ENCODE assay signal across 1 cellular context in the genomic region with DNA sequence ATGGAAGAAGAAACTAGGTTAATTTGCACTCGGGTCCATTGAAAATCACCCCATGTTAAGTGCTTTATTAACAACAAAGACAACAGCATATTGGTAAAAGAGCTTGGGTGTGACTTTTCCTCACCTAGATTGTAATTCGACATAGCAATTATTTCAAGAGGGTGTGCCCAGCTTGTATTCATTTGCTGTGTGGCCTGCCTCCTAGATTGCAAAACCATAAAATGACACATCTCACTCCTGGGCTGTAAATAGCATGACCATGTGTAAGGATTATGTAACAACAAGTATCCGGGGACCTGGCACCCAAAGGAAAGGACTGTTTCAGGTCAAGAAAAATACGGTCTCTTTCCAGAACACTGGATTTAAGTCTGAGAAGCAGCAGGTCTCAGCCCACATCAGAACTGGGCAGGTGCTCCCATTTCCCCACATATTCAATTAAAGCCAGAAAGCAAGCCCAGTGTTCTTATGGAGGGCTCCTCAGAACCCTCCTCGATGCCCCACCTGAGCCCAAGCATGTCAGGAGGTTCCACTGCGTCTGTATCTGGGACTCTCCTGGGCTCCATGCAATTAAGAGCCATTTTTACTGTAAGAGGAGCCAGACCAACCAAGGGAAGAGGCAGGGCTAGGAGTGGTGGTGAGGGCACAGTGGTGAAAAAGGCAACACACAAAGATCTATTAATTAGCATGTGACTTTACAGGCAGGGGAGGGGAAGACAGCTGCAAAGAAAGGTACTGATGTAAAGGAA.
A peak's percentile ranks its signal among the peaks of the same experiment; 100 is the strongest.
TF ChIP-seq lines count a peak whose summit lies in the region.

No MANE protein-coding gene starts in this region.

TF ChIP-seq in HEK293, 187 proteins besides CTCF, POLR2A, EP300 and RAD21 (continued from another document):
- TF ChIP-seq, protein P1, sequence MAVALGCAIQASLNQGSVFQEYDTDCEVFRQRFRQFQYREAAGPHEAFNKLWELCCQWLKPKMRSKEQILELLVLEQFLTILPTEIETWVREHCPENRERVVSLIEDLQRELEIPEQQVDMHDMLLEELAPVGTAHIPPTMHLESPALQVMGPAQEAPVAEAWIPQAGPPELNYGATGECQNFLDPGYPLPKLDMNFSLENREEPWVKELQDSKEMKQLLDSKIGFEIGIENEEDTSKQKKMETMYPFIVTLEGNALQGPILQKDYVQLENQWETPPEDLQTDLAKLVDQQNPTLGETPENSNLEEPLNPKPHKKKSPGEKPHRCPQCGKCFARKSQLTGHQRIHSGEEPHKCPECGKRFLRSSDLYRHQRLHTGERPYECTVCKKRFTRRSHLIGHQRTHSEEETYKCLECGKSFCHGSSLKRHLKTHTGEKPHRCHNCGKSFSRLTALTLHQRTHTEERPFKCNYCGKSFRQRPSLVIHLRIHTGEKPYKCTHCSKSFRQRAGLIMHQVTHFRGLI (tag by site-specific recombination; IDR thresholded peaks at IDR 0.05) = 0 out of 2 replicates have a peak, but pooled peaks have one; percentile 21
- TF ChIP-seq ZNF510 (tag by site-specific recombination; IDR thresholded peaks at IDR 0.05; ENCODE audit: insufficient replicate concordance) (no peak), SCRT1 (tag by site-specific recombination; IDR thresholded peaks at IDR 0.05; ENCODE audit: borderline replicate concordance) (no peak), GLIS1 (tag by site-specific recombination; IDR thresholded peaks at IDR 0.05) (peak; percentile 55), WT1 (tag by site-specific recombination; IDR thresholded peaks at IDR 0.05) (0 out of 2 replicates have a peak, but pooled peaks have one; percentile 22), ZNF155 (tag by site-specific recombination; IDR thresholded peaks at IDR 0.05) (no peak), MYNN (tag by site-specific recombination; IDR thresholded peaks at IDR 0.05; ENCODE audit: borderline replicate concordance) (no peak), KLF1 (tag by site-specific recombination; IDR thresholded peaks at IDR 0.05) (peak; percentile 81), SCRT2 (tag by site-specific recombination; IDR thresholded peaks at IDR 0.05) (0 out of 2 replicates have a peak, but pooled peaks have one; percentile 19), ZNF132 (tag by site-specific recombination; IDR thresholded peaks at IDR 0.05; ENCODE audit: borderline replicate concordance) (no peak), ZNF660 (tag by site-specific recombination; IDR thresholded peaks at IDR 0.05) (no peak), KLF9 (tag by site-specific recombination; IDR thresholded peaks at IDR 0.05; ENCODE audit: low read depth) (peak; percentile 54)
- TF ChIP-seq, protein P2, sequence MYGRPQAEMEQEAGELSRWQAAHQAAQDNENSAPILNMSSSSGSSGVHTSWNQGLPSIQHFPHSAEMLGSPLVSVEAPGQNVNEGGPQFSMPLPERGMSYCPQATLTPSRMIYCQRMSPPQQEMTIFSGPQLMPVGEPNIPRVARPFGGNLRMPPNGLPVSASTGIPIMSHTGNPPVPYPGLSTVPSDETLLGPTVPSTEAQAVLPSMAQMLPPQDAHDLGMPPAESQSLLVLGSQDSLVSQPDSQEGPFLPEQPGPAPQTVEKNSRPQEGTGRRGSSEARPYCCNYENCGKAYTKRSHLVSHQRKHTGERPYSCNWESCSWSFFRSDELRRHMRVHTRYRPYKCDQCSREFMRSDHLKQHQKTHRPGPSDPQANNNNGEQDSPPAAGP (tag by site-specific recombination; IDR thresholded peaks at IDR 0.05) = peak; percentile 22; the same call in 1 of the 2 replicates
- TF ChIP-seq, protein P3, sequence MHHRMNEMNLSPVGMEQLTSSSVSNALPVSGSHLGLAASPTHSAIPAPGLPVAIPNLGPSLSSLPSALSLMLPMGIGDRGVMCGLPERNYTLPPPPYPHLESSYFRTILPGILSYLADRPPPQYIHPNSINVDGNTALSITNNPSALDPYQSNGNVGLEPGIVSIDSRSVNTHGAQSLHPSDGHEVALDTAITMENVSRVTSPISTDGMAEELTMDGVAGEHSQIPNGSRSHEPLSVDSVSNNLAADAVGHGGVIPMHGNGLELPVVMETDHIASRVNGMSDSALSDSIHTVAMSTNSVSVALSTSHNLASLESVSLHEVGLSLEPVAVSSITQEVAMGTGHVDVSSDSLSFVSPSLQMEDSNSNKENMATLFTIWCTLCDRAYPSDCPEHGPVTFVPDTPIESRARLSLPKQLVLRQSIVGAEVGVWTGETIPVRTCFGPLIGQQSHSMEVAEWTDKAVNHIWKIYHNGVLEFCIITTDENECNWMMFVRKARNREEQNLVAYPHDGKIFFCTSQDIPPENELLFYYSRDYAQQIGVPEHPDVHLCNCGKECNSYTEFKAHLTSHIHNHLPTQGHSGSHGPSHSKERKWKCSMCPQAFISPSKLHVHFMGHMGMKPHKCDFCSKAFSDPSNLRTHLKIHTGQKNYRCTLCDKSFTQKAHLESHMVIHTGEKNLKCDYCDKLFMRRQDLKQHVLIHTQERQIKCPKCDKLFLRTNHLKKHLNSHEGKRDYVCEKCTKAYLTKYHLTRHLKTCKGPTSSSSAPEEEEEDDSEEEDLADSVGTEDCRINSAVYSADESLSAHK (tag by site-specific recombination; IDR thresholded peaks at IDR 0.05) = no peak
- TF ChIP-seq, protein P4, sequence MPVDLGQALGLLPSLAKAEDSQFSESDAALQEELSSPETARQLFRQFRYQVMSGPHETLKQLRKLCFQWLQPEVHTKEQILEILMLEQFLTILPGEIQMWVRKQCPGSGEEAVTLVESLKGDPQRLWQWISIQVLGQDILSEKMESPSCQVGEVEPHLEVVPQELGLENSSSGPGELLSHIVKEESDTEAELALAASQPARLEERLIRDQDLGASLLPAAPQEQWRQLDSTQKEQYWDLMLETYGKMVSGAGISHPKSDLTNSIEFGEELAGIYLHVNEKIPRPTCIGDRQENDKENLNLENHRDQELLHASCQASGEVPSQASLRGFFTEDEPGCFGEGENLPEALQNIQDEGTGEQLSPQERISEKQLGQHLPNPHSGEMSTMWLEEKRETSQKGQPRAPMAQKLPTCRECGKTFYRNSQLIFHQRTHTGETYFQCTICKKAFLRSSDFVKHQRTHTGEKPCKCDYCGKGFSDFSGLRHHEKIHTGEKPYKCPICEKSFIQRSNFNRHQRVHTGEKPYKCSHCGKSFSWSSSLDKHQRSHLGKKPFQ (tag by site-specific recombination; IDR thresholded peaks at IDR 0.05) = no peak
- TF ChIP-seq, protein P5, sequence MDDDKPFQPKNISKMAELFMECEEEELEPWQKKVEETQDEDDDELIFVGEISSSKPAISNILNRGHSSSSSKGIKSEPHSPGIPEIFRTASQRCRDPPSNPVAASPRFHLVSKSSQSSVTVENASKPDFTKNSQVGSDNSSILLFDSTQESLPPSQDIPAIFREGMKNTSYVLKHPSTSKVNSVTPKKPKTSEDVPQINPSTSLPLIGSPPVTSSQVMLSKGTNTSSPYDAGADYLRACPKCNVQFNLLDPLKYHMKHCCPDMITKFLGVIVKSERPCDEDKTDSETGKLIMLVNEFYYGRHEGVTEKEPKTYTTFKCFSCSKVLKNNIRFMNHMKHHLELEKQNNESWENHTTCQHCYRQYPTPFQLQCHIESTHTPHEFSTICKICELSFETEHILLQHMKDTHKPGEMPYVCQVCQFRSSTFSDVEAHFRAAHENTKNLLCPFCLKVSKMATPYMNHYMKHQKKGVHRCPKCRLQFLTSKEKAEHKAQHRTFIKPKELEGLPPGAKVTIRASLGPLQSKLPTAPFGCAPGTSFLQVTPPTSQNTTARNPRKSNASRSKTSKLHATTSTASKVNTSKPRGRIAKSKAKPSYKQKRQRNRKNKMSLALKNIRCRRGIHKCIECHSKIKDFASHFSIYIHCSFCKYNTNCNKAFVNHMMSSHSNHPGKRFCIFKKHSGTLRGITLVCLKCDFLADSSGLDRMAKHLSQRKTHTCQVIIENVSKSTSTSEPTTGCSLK (tag by site-specific recombination; IDR thresholded peaks at IDR 0.05) = no peak
- TF ChIP-seq, protein P6, sequence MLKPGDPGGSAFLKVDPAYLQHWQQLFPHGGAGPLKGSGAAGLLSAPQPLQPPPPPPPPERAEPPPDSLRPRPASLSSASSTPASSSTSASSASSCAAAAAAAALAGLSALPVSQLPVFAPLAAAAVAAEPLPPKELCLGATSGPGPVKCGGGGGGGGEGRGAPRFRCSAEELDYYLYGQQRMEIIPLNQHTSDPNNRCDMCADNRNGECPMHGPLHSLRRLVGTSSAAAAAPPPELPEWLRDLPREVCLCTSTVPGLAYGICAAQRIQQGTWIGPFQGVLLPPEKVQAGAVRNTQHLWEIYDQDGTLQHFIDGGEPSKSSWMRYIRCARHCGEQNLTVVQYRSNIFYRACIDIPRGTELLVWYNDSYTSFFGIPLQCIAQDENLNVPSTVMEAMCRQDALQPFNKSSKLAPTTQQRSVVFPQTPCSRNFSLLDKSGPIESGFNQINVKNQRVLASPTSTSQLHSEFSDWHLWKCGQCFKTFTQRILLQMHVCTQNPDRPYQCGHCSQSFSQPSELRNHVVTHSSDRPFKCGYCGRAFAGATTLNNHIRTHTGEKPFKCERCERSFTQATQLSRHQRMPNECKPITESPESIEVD (tag by site-specific recombination; IDR thresholded peaks at IDR 0.05) = peak; percentile 82
